ENCODE assay signal across 27 cellular contexts in genomic region chr1:50176563-50176885, GRCh38.
"Had no signal": no experiment of that assay in that cellular context is flagged by ENCODE, and none has a peak within 500 bp of the region (broad histone marks: within the 10 kb centered on the region; RNA-seq: fewer than 3 reads in every experiment).

No MANE protein-coding gene starts in this region.

- H3K4me1 ChIP-seq: Peyer's patch, SJCRH30 had no signal

- H3K4me3 ChIP-seq: MG63, Peyer's patch, SJCRH30 had no signal

- DNase-seq: activated CD4-positive, alpha-beta memory T cell treated with anti-CD3 and anti-CD28 coated beads for 36 hours; activated CD4-positive, alpha-beta T cell treated with anti-CD3 and anti-CD28 coated beads, Interleukin-2, amount 10 ng/mL, durations not matched to agents 7 days and 5 days; activated CD4-positive, CD25-positive, alpha-beta regulatory T cell; activated CD8-positive, alpha-beta memory T cell treated with anti-CD3 and anti-CD28 coated beads for 24 hours; activated gamma-delta T cell; activated naive CD4-positive, alpha-beta T cell treated with anti-CD3 and anti-CD28 coated beads for 36 hours; activated T-cell treated with anti-CD3 and anti-CD28 coated beads, Interleukin-2, amount 50 U/mL, for 4 hours; brain microvascular endothelial cell; cerebellar nuclear complex; MG63; MV-4-11; NCI-H1092 treated with DMSO at 0.1 percent for 48 hours; NCI-H1417 treated with DMSO at 0.1 percent for 48 hours; NCI-H1694; NCI-H2029 treated with DMSO at 0.1 percent for 48 hours; NCI-H446; NCI-H526; NCI-H774; NK-92 treated with Interleukin-12 subunit alpha and Interleukin-12 subunit beta, amount 100 ng/mL, for 24 hours; Peyer's patch; Right ventricle myocardium superior; SJCRH30; SK-N-SH; T-helper 1 cell had no signal

- ATAC-seq: activated T-cell treated with anti-CD3 and anti-CD28 coated beads, Interleukin-2, amount 50 U/mL, for 4 hours; activated T-helper 17 cell treated with anti-CD3 and anti-CD28 coated beads, Interleukin-2, amount 50 U/mL, for 72 hours had no signal

- H3K27ac ChIP-seq: brain microvascular endothelial cell, Peyer's patch, RWPE1, SJCRH30, VCaP had no signal

- H3K9ac ChIP-seq: SK-N-SH had no signal

- H3K4me2 ChIP-seq: SK-N-SH had no signal

- H3K36me3 ChIP-seq: brain microvascular endothelial cell, MG63, Peyer's patch, SJCRH30 had no signal

- H3K27me3 ChIP-seq: brain microvascular endothelial cell, MG63, Peyer's patch, SJCRH30 had no signal

- H3K9me3 ChIP-seq: MG63, Peyer's patch, SJCRH30, SK-N-SH had no signal
